Comparison of ENCODE assay signal across 20 cellular contexts in the genomic region with DNA sequence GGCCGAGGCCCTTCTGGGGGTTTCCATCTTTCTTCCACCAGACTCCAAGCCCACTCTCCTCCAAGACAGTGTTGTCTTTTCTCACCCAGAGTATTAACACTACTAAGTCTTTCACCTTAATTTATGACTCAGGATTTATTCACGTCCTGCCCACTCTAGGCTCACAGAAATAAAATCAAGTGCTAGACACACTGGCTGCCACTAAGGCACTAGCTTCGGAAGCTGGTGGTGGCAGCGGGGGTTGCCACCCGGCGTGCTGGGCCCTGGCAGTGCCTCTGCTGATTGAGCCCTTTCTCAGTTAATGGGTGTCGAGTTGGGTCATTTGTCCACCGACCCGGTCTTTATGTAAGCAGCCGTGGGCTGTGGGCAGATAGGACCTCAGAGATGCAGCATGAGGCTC.
"Had no signal": no experiment of that assay in that cellular context is flagged by ENCODE, and none has a peak within 500 bp of the region (broad histone marks: within the 10 kb centered on the region; RNA-seq: fewer than 3 reads in every experiment).

No MANE protein-coding gene starts in this region.

- ATAC-seq: effector memory CD8-positive, alpha-beta T cell; gastrocnemius medialis; left cardiac atrium; left lung; mucosa of descending colon; natural killer cell treated with Interleukin-12 subunit alpha and Interleukin-12 subunit beta and Interleukin-15 and Interleukin-18, amount 100 ng/mL, for 72 hours; psoas muscle; right cardiac atrium; stimulated activated naive B cell treated with anti-CD40 and anti-IgM and Interleukin-4, amounts not matched to agents 10 μg/mL and 1 μg/mL and 100 μg/mL, for 72 hours had no signal

- DNase-seq: cortex of kidney; effector memory CD8-positive, alpha-beta T cell; gastrocnemius medialis; kidney; left cardiac atrium; left lung; mesenchymal stem cell; mucosa of descending colon; naive B cell; psoas muscle; right cardiac atrium; sigmoid colon; spleen; stimulated activated CD4-positive, alpha-beta T cell treated with anti-CD3 and anti-CD28 coated beads, Interleukin-4, amount 100 ng/mL, for 4 hours; stimulated activated naive B cell treated with anti-CD40 and anti-IgM and Interleukin-4, amounts not matched to agents 10 μg/mL and 1 μg/mL and 100 μg/mL, for 72 hours; transverse colon had no signal

- H3K36me3 ChIP-seq: gastrocnemius medialis, left lung, neural progenitor cell, transverse colon, vagina had no signal

- H3K9me3 ChIP-seq: gastrocnemius medialis, left lung, mucosa of descending colon, psoas muscle, sigmoid colon, spleen, transverse colon, vagina had no signal

- H3K4me3 ChIP-seq: gastrocnemius medialis, hepatocyte, left lung, mucosa of descending colon, neural progenitor cell, psoas muscle, sigmoid colon, spleen, transverse colon, vagina had no signal

- H3K4me1 ChIP-seq: gastrocnemius medialis, left lung, psoas muscle, transverse colon, vagina had no signal

- H3K27me3 ChIP-seq: gastrocnemius medialis, hepatocyte, left lung, neural progenitor cell, sigmoid colon, spleen, transverse colon, vagina had no signal

- H3K27ac ChIP-seq: gastrocnemius medialis, hepatocyte, left lung, neural progenitor cell, psoas muscle, sigmoid colon, spleen, transverse colon, vagina had no signal
